In genomic region chr9:84404095-84404686, GRCh38 we compare ENCODE assay signal across 10 cellular contexts.
DNase-seq lines count a peak whose midpoint lies in the region; ATAC-seq, FAIRE-seq and TF ChIP-seq lines count a peak whose summit lies in the region.
"Had no signal": no experiment of that assay in that cellular context is flagged by ENCODE, and none has a peak within 500 bp of the region (broad histone marks: within the 10 kb centered on the region; RNA-seq: fewer than 3 reads in every experiment).

No MANE protein-coding gene starts in this region.

- H3K4me3 Mint-ChIP-seq in Calu3 (ENCODE audit: low read depth, unreplicated experiment) (no peak overlapping the region), astrocyte (ENCODE audit: unreplicated experiment) (no peak overlapping the region)

- H3K36me3 ChIP-seq in astrocyte (ENCODE audit: insufficient read depth, low read length) (no peaks in the 10 kb centered on the region), right lobe of liver (no peaks in the 10 kb centered on the region), MG63 (no peaks in the 10 kb centered on the region)
- H3K36me3 ChIP-seq: ovary had no signal

- H3K27me3 ChIP-seq in astrocyte (ENCODE audit: insufficient read depth, low read length): no peaks in the 10 kb centered on the region
- no peaks in the 10 kb centered on the region for H3K27me3 ChIP-seq in right lobe of liver
- H3K27me3 ChIP-seq in MG63: no peaks in the 10 kb centered on the region
- H3K27me3 ChIP-seq: ovary had no signal

- no peaks in the 10 kb centered on the region for H3K4me1 Mint-ChIP-seq in Calu3 (ENCODE audit: low read depth, unreplicated experiment)
- H3K4me1 Mint-ChIP-seq in astrocyte (ENCODE audit: low read depth, unreplicated experiment): no peaks in the 10 kb centered on the region

- intact Hi-C loops in Calu3 (cut with micrococcal nuclease; ENCODE audit: unreplicated experiment): no loop called here
- intact Hi-C loops in right lobe of liver (cut with DNase I): no loop called here

- H3K4me1 ChIP-seq in astrocyte (ENCODE audit: insufficient read depth, low read length) (no peaks in the 10 kb centered on the region), right lobe of liver (peaks cover 0 to 7% (median 0%) of the 10 kb centered on the region in 4 donors)

- H3K4me2 ChIP-seq in astrocyte (ENCODE audit: low read length): no peak overlapping the region

- no peak for FAIRE-seq in H54 (lab: Jason Lieb, UNC)
- no peak for FAIRE-seq in astrocyte (lab: Jason Lieb, UNC)

- H3K9me3 Mint-ChIP-seq in Calu3 (ENCODE audit: low read depth, unreplicated experiment) (no peaks in the 10 kb centered on the region), astrocyte (ENCODE audit: unreplicated experiment) (peaks cover 5% of the 10 kb centered on the region)

- H3K9me3 ChIP-seq in astrocyte (ENCODE audit: insufficient read depth, low read depth, low read length): no peaks in the 10 kb centered on the region
- no peaks in the 10 kb centered on the region for H3K9me3 ChIP-seq in right lobe of liver
- H3K9me3 ChIP-seq in MG63: no peaks in the 10 kb centered on the region
- H3K9me3 ChIP-seq: ovary had no signal

- H3K4me3 ChIP-seq in astrocyte (ENCODE audit: insufficient read depth, low read depth, low read length) (no peak overlapping the region), right lobe of liver (no peak overlapping the region), MG63 (no peak overlapping the region)
- H3K4me3 ChIP-seq: ovary had no signal

- DNase-seq in Calu3 (no peak), H54 (ENCODE audit: insufficient read length, low spot score) (peak; percentile 64), astrocyte (ENCODE audit: low read depth) (no peak), right lobe of liver (no peak), MG63 (no peak), ureter (ENCODE audit: low spot score) (no peak), NCI-H345 (lab: John Stamatoyannopoulos, UW) (no peak)
- DNase-seq: amniotic stem cell, ovary had no signal

- no peak overlapping the region for H3K27ac ChIP-seq in astrocyte (ENCODE audit: low read depth, low read length)
- no peak overlapping the region for H3K27ac ChIP-seq in right lobe of liver
- H3K27ac ChIP-seq: ovary had no signal

- H3K9ac ChIP-seq in astrocyte (ENCODE audit: low read length): no peak overlapping the region

- BruUV-seq in Calu3 (replicated peaks; lab: Mats Ljungman, UMichigan): no TSS peak

- peak; percentile 24 to 55 (median 28) for ATAC-seq in right lobe of liver
- ATAC-seq in HG02610 (IDR thresholded peaks at IDR 0.05; ENCODE audit: unreplicated experiment): no peak

- no peak overlapping the region for H2AFZ ChIP-seq in astrocyte (ENCODE audit: low read depth, low read length)

- no peaks in the 10 kb centered on the region for H3K27me3 Mint-ChIP-seq in Calu3 (ENCODE audit: unreplicated experiment)
- H3K27me3 Mint-ChIP-seq in astrocyte (ENCODE audit: low read depth, unreplicated experiment): no peaks in the 10 kb centered on the region

- WGBS in right lobe of liver (ENCODE audit: insufficient coverage, low coverage, low lambda C conversion rate, missing lambda C conversion rate): 25% methylated on average over 6 of the region's 8 CpGs

- CTCF ChIA-PET in Calu3 (lab: Charles Lee): no interaction called here

- no peaks in the 10 kb centered on the region for H4K20me1 ChIP-seq in astrocyte (ENCODE audit: insufficient read depth, low read length)

- TF ChIP-seq CTCF in Calu3 (IDR thresholded peaks at IDR 0.05; ENCODE audit: unreplicated experiment) (peak; percentile 31), astrocyte (IDR thresholded peaks at IDR 0.05; ENCODE audit: insufficient read depth, low read depth, low read length) (peak; percentile 53), right lobe of liver (IDR thresholded peaks at IDR 0.05) (peak; percentile 29 to 67 (median 50))

- TF ChIP-seq POLR2A in H54 (IDR thresholded peaks at IDR 0.05; ENCODE audit: low read depth, low read length): no peak
- TF ChIP-seq POLR2A in right lobe of liver (IDR thresholded peaks at IDR 0.05): no peak

- H3K36me3 Mint-ChIP-seq in Calu3 (ENCODE audit: insufficient read depth, unreplicated experiment) (no peaks in the 10 kb centered on the region), astrocyte (ENCODE audit: low read depth, unreplicated experiment) (no peaks in the 10 kb centered on the region)

- no peaks in the 10 kb centered on the region for H3K79me2 ChIP-seq in astrocyte (ENCODE audit: insufficient read depth, low read length)

- H3K27ac Mint-ChIP-seq in Calu3 (ENCODE audit: unreplicated experiment) (no peak overlapping the region), astrocyte (ENCODE audit: unreplicated experiment) (no peak overlapping the region)
